ENCODE assay signal across 25 cellular contexts in genomic region chr20:8874437-8874836, GRCh38.
"Had no signal": no experiment of that assay in that cellular context is flagged by ENCODE, and none has a peak within 500 bp of the region (broad histone marks: within the 10 kb centered on the region; RNA-seq: fewer than 3 reads in every experiment).

No MANE protein-coding gene starts in this region.

- H3K4me1 Mint-ChIP-seq: activated CD4-positive, alpha-beta T cell treated with anti-CD3 and anti-CD28 coated beads, Interleukin-2, amount 10 ng/mL, durations not matched to agents 7 days and 5 days; activated naive CD4-positive, alpha-beta T cell treated with anti-CD3 and anti-CD28 coated beads, Interleukin-2, amount 10 ng/mL, durations not matched to agents 7 days and 5 days; activated naive CD8-positive, alpha-beta T cell treated with anti-CD3 and anti-CD28 coated beads for 36 hours; activated T-helper 17 cell treated with anti-CD3 and anti-CD28 coated beads, Interleukin-2, amount 50 U/mL, for 72 hours; T-helper 17 cell had no signal

- ATAC-seq: activated T-helper 17 cell treated with anti-CD3 and anti-CD28 coated beads, Interleukin-2, amount 50 U/mL, for 72 hours; T-helper 17 cell had no signal

- DNase-seq: activated CD4-positive, alpha-beta memory T cell treated with anti-CD3 and anti-CD28 coated beads for 36 hours; activated CD4-positive, alpha-beta T cell treated with anti-CD3 and anti-CD28 coated beads, Interleukin-2, amount 10 ng/mL, durations not matched to agents 7 days and 5 days; activated CD4-positive, CD25-positive, alpha-beta regulatory T cell; activated gamma-delta T cell treated with Interleukin-2 at 50 U/mL for 16 hours; activated naive CD4-positive, alpha-beta T cell treated with anti-CD3 and anti-CD28 coated beads, Interleukin-2, amount 10 ng/mL, durations not matched to agents 7 days and 5 days; activated naive CD8-positive, alpha-beta T cell treated with anti-CD3 and anti-CD28 coated beads for 36 hours; activated T-cell treated with anti-CD3 and anti-CD28 coated beads for 4 hours; activated T-cell treated with anti-CD3 and anti-CD28 coated beads, Interleukin-2, amount 50 U/mL, for 48 hours; central memory CD4-positive, alpha-beta T cell; KBM-7; MV-4-11; NCI-H1092 treated with DMSO at 0.1 percent for 48 hours; NCI-H1417 treated with DMSO at 0.1 percent for 48 hours; NCI-H1694; NCI-H2029; NCI-H2107; NCI-H345; NCI-H510A treated with DMSO at 0.1 percent for 48 hours; NCI-H69; NK-92 treated with Interleukin-12 subunit alpha and Interleukin-12 subunit beta, amount 100 ng/mL, for 24 hours; SIG-M5; T-helper 17 cell; T-helper 9 cell had no signal

- H3K27ac ChIP-seq: VCaP had no signal

- H3K27me3 Mint-ChIP-seq: activated CD4-positive, alpha-beta memory T cell treated with anti-CD3 and anti-CD28 coated beads for 36 hours; activated CD4-positive, alpha-beta T cell treated with anti-CD3 and anti-CD28 coated beads, Interleukin-2, amount 10 ng/mL, durations not matched to agents 7 days and 5 days; activated naive CD4-positive, alpha-beta T cell treated with anti-CD3 and anti-CD28 coated beads, Interleukin-2, amount 10 ng/mL, durations not matched to agents 7 days and 5 days; activated naive CD8-positive, alpha-beta T cell treated with anti-CD3 and anti-CD28 coated beads for 36 hours; activated T-helper 17 cell treated with anti-CD3 and anti-CD28 coated beads, Interleukin-2, amount 50 U/mL, for 72 hours; T-helper 17 cell had no signal

- H3K4me3 Mint-ChIP-seq: activated CD4-positive, alpha-beta memory T cell treated with anti-CD3 and anti-CD28 coated beads for 36 hours; activated CD4-positive, alpha-beta T cell treated with anti-CD3 and anti-CD28 coated beads, Interleukin-2, amount 10 ng/mL, durations not matched to agents 7 days and 5 days; activated naive CD4-positive, alpha-beta T cell treated with anti-CD3 and anti-CD28 coated beads, Interleukin-2, amount 10 ng/mL, durations not matched to agents 7 days and 5 days; activated naive CD8-positive, alpha-beta T cell treated with anti-CD3 and anti-CD28 coated beads for 36 hours; activated T-helper 17 cell treated with anti-CD3 and anti-CD28 coated beads, Interleukin-2, amount 50 U/mL, for 72 hours; T-helper 17 cell had no signal

- H3K9me3 Mint-ChIP-seq: activated CD4-positive, alpha-beta T cell treated with anti-CD3 and anti-CD28 coated beads, Interleukin-2, amount 10 ng/mL, durations not matched to agents 7 days and 5 days; activated naive CD4-positive, alpha-beta T cell treated with anti-CD3 and anti-CD28 coated beads, Interleukin-2, amount 10 ng/mL, durations not matched to agents 7 days and 5 days; activated naive CD8-positive, alpha-beta T cell treated with anti-CD3 and anti-CD28 coated beads for 36 hours; activated T-helper 17 cell treated with anti-CD3 and anti-CD28 coated beads, Interleukin-2, amount 50 U/mL, for 72 hours had no signal

- H3K36me3 Mint-ChIP-seq: activated CD4-positive, alpha-beta memory T cell treated with anti-CD3 and anti-CD28 coated beads for 36 hours; activated naive CD4-positive, alpha-beta T cell treated with anti-CD3 and anti-CD28 coated beads, Interleukin-2, amount 10 ng/mL, durations not matched to agents 7 days and 5 days; activated naive CD8-positive, alpha-beta T cell treated with anti-CD3 and anti-CD28 coated beads for 36 hours had no signal

- H3K27ac Mint-ChIP-seq: activated CD4-positive, alpha-beta memory T cell treated with anti-CD3 and anti-CD28 coated beads for 36 hours; activated CD4-positive, alpha-beta T cell treated with anti-CD3 and anti-CD28 coated beads, Interleukin-2, amount 10 ng/mL, durations not matched to agents 7 days and 5 days; activated naive CD4-positive, alpha-beta T cell treated with anti-CD3 and anti-CD28 coated beads, Interleukin-2, amount 10 ng/mL, durations not matched to agents 7 days and 5 days; activated naive CD8-positive, alpha-beta T cell treated with anti-CD3 and anti-CD28 coated beads for 36 hours; activated T-helper 17 cell treated with anti-CD3 and anti-CD28 coated beads, Interleukin-2, amount 50 U/mL, for 72 hours; T-helper 17 cell had no signal
